In genomic region chr9:3261484-3261883, GRCh38 we compare ENCODE assay signal across 18 cellular contexts.
"Had no signal": no experiment of that assay in that cellular context is flagged by ENCODE, and none has a peak within 500 bp of the region (broad histone marks: within the 10 kb centered on the region; RNA-seq: fewer than 3 reads in every experiment).

No MANE protein-coding gene starts in this region.

- H3K79me2 ChIP-seq: parathyroid adenoma had no signal

- H3K4me3 ChIP-seq: cardiac muscle cell, mucosa of descending colon, skin epidermis, tibial artery had no signal

- H3K9me3 ChIP-seq: mucosa of descending colon, tibial artery had no signal

- H3K9ac ChIP-seq: parathyroid adenoma had no signal

- H3K27me3 ChIP-seq: cardiac muscle cell, tibial artery had no signal

- H3K4me1 ChIP-seq: parathyroid adenoma, tibial artery had no signal

- DNase-seq: activated B cell treated with CpG ODN at 0.5 μM for 24 hours; activated CD4-positive, alpha-beta T cell treated with anti-CD3 and anti-CD28 coated beads for 36 hours; activated CD4-positive, alpha-beta T cell treated with anti-CD3 and anti-CD28 coated beads, Interleukin-2, amount 50 U/mL, for 4 hours; activated CD8-positive, alpha-beta memory T cell treated with anti-CD3 and anti-CD28 coated beads for 24 hours; activated CD8-positive, alpha-beta memory T cell treated with anti-CD3 and anti-CD28 coated beads, Interleukin-2, amount 50 U/mL, for 4 hours; activated naive CD4-positive, alpha-beta T cell; activated T-cell treated with anti-CD3 and anti-CD28 coated beads, Interleukin-2, amount 50 U/mL, for 24 hours; islet precursor cell; left cardiac atrium; mesendoderm; mucosa of descending colon; nucleus accumbens; right cardiac atrium; stimulated activated CD4-positive, alpha-beta T cell treated with anti-CD3 and anti-CD28 coated beads, Interleukin-1b, Interleukin-23, amount 100 ng/mL, for 48 hours; tibial artery had no signal

- H3K27ac ChIP-seq: cardiac muscle cell, parathyroid adenoma, skin epidermis, tibial artery had no signal

- H2AFZ ChIP-seq: parathyroid adenoma had no signal

- ATAC-seq: activated CD4-positive, alpha-beta T cell treated with anti-CD3 and anti-CD28 coated beads for 36 hours; left cardiac atrium; mucosa of descending colon; right cardiac atrium had no signal
